Comparison of ENCODE assay signal across 8 cellular contexts in the genomic region with DNA sequence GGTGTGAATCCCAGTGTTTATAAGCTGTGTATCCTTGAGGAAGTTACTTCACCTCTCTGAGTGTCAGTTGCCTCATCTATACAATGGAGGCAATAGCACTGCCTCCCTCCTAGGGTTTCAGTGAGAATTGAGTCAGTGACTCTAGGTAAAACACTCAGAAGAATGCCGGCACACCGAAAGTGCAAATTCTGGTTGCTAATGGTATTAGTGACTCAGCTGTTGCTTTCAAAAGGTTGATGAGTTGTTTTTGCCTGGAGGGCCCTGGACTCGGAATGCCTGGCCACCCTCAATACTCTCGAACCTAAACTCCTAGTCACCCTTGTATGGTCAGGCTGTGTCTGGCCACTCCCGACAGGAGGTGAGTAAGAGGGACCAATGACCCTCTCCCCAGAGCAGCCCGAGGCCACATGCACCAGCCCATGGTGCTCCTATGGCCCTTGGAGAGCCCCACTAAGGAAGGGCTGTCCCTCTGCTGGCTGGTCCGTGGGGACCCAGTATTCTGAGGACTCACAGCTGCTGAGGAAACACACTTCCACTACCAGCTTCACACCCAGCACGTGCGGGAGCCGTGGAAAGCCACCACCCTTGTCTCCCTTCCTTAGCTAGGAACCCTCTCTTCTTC.
DNase-seq lines count a peak whose midpoint lies in the region; ATAC-seq and TF ChIP-seq lines count a peak whose summit lies in the region.

No MANE protein-coding gene starts in this region.

- H3K36me3 Mint-ChIP-seq in neural progenitor cell = peaks cover 7% of the 10 kb centered on the region
- no peaks in the 10 kb centered on the region for H3K36me3 Mint-ChIP-seq in activated T-helper 1 cell treated with anti-CD3 and anti-CD28 coated beads, Interleukin-12 subunit alpha, Interleukin-12 subunit beta, Interleukin-2, Interleukin-4 antibody, amounts not matched to agents 30 ng/mL and 10 ng/mL and 1 ng/mL, durations not matched to agents 14 hours and 24 hours and 36 hours (ENCODE audit: low read depth)

- H3K4me2 ChIP-seq in neural progenitor cell = no peak overlapping the region

- TF ChIP-seq CTCF in neural progenitor cell (IDR thresholded peaks at IDR 0.05) (no peak), GM10266 (IDR thresholded peaks at IDR 0.05; ENCODE audit: control insufficient read depth, insufficient read depth, low read depth, missing control alignments) (no peak)

- no peak overlapping the region for H3K9ac ChIP-seq in neural progenitor cell

- H3K27ac ChIP-seq in neural progenitor cell = no peak overlapping the region

- no peaks in the 10 kb centered on the region for H3K36me3 ChIP-seq in neural progenitor cell

- no peak overlapping the region for H3K4me3 ChIP-seq in neural progenitor cell

- no peaks in the 10 kb centered on the region for H3K9me3 ChIP-seq in neural progenitor cell (ENCODE audit: low read depth)

- H3K27me3 ChIP-seq in neural progenitor cell = no peaks in the 10 kb centered on the region

- H4K20me1 ChIP-seq in neural progenitor cell (ENCODE audit: low read depth) = no peaks in the 10 kb centered on the region

- H3F3A ChIP-seq in neural progenitor cell (ENCODE audit: low read depth) = peaks cover 25% of the 10 kb centered on the region

- H3K9me3 Mint-ChIP-seq in neural progenitor cell = peaks cover 11% of the 10 kb centered on the region
- no peaks in the 10 kb centered on the region for H3K9me3 Mint-ChIP-seq in activated T-helper 1 cell treated with anti-CD3 and anti-CD28 coated beads, Interleukin-12 subunit alpha, Interleukin-12 subunit beta, Interleukin-2, Interleukin-4 antibody, amounts not matched to agents 30 ng/mL and 10 ng/mL and 1 ng/mL, durations not matched to agents 14 hours and 24 hours and 36 hours

- H3K27ac Mint-ChIP-seq in neural progenitor cell = peak overlapping the region; percentile 42
- no peak overlapping the region for H3K27ac Mint-ChIP-seq in activated T-helper 1 cell treated with anti-CD3 and anti-CD28 coated beads, Interleukin-12 subunit alpha, Interleukin-12 subunit beta, Interleukin-2, Interleukin-4 antibody, amounts not matched to agents 30 ng/mL and 10 ng/mL and 1 ng/mL, durations not matched to agents 14 hours and 24 hours and 36 hours

- no peaks in the 10 kb centered on the region for H3K79me2 ChIP-seq in neural progenitor cell (ENCODE audit: low read depth)

- peaks cover 65% of the 10 kb centered on the region for H3K4me1 Mint-ChIP-seq in neural progenitor cell
- H3K4me1 Mint-ChIP-seq in activated T-helper 1 cell treated with anti-CD3 and anti-CD28 coated beads, Interleukin-12 subunit alpha, Interleukin-12 subunit beta, Interleukin-2, Interleukin-4 antibody, amounts not matched to agents 30 ng/mL and 10 ng/mL and 1 ng/mL, durations not matched to agents 14 hours and 24 hours and 36 hours (ENCODE audit: low read depth) = no peaks in the 10 kb centered on the region

- peak; percentile 87 for DNase-seq in amniotic epithelial cell (ENCODE audit: low read depth)
- no peak for DNase-seq in neural progenitor cell (ENCODE audit: low spot score)
- DNase-seq in GM10266 (ENCODE audit: extremely low spot score) = no peak
- DNase-seq in left lobe of liver (ENCODE audit: low spot score) = no peak
- no peak for DNase-seq in cerebellum (ENCODE audit: low spot score)
- DNase-seq in activated T-helper 1 cell treated with anti-CD3 and anti-CD28 coated beads, Interleukin-12 subunit alpha, Interleukin-12 subunit beta, Interleukin-2, Interleukin-4 antibody, amounts not matched to agents 30 ng/mL and 10 ng/mL and 1 ng/mL, durations not matched to agents 14 hours and 24 hours and 36 hours (ENCODE audit: low spot score) = no peak

- H3K4me1 ChIP-seq in neural progenitor cell = peaks cover 60% of the 10 kb centered on the region

- H3K27me3 Mint-ChIP-seq in neural progenitor cell (ENCODE audit: insufficient read depth, low read depth) = peaks cover 6% of the 10 kb centered on the region
- H3K27me3 Mint-ChIP-seq in activated T-helper 1 cell treated with anti-CD3 and anti-CD28 coated beads, Interleukin-12 subunit alpha, Interleukin-12 subunit beta, Interleukin-2, Interleukin-4 antibody, amounts not matched to agents 30 ng/mL and 10 ng/mL and 1 ng/mL, durations not matched to agents 14 hours and 24 hours and 36 hours (ENCODE audit: insufficient read depth) = peaks cover 17% of the 10 kb centered on the region

- intact Hi-C loops in activated T-helper 1 cell treated with anti-CD3 and anti-CD28 coated beads, Interleukin-12 subunit alpha, Interleukin-12 subunit beta, Interleukin-2, Interleukin-4 antibody, amounts not matched to agents 30 ng/mL and 10 ng/mL and 1 ng/mL, durations not matched to agents 14 hours and 24 hours and 36 hours (cut with micrococcal nuclease) = no loop called here

- peak overlapping the region; percentile 18 for H2AFZ ChIP-seq in neural progenitor cell (replicated peaks)

- ATAC-seq in GM18520 (IDR thresholded peaks at IDR 0.05; ENCODE audit: unreplicated experiment) (peak; percentile 74), HG02798 (IDR thresholded peaks at IDR 0.05; ENCODE audit: poor library complexity, unreplicated experiment) (peak; percentile 68), left lobe of liver (no peak)

- H3K4me3 Mint-ChIP-seq in neural progenitor cell = no peak overlapping the region
- no peak overlapping the region for H3K4me3 Mint-ChIP-seq in activated T-helper 1 cell treated with anti-CD3 and anti-CD28 coated beads, Interleukin-12 subunit alpha, Interleukin-12 subunit beta, Interleukin-2, Interleukin-4 antibody, amounts not matched to agents 30 ng/mL and 10 ng/mL and 1 ng/mL, durations not matched to agents 14 hours and 24 hours and 36 hours
